1 cellular context compared by ENCODE assay signal in the genomic region with DNA sequence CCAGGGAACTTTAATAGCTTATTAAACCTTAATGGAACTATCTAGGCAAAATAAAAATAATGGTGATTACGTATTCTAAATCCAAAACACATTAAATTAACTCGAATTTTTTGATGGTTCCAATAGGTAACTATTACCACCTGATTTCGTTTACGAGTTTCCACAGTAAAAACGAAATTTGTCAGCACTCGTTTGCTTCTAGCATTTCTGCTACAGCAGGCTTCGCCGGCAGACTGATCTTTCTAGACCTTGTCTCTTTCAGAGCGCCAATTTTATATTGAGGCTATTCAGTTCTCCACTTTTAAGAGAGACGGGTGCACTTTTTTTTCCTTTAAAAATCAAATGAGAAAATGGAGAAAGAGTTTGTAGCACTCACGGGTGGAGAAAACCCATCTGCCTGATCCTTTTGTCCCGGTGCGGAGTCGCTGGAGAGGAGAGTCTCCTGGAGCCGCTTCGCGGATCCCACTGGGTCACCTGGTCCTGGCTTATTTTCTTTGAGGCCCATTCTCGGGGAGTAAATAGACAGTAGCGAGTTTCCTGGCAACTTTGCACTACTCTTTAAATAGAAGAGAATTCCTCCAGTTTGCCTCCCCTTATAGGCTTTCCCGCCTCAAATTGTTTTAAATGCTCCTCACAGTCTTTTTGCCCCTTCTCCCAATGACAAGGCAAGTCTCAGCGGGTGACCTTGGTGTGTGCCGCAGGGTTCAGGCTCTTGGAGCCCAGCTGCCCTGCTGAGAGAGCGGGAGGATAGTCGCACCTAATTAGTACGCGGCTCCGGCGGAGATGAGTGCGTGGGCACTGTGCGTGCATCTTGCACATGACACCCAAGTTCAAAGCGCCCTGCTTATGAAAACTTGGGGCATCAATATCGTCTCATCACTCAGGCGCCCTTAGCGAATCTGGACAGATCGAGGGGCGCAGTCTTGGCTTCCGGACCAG.
TF ChIP-seq lines count a peak whose summit lies in the region.

No MANE protein-coding gene starts in this region.

TF ChIP-seq in WTC11, 78 proteins besides CTCF, POLR2A, EP300 and RAD21 (continued from another document):
- TF ChIP-seq, protein P1, sequence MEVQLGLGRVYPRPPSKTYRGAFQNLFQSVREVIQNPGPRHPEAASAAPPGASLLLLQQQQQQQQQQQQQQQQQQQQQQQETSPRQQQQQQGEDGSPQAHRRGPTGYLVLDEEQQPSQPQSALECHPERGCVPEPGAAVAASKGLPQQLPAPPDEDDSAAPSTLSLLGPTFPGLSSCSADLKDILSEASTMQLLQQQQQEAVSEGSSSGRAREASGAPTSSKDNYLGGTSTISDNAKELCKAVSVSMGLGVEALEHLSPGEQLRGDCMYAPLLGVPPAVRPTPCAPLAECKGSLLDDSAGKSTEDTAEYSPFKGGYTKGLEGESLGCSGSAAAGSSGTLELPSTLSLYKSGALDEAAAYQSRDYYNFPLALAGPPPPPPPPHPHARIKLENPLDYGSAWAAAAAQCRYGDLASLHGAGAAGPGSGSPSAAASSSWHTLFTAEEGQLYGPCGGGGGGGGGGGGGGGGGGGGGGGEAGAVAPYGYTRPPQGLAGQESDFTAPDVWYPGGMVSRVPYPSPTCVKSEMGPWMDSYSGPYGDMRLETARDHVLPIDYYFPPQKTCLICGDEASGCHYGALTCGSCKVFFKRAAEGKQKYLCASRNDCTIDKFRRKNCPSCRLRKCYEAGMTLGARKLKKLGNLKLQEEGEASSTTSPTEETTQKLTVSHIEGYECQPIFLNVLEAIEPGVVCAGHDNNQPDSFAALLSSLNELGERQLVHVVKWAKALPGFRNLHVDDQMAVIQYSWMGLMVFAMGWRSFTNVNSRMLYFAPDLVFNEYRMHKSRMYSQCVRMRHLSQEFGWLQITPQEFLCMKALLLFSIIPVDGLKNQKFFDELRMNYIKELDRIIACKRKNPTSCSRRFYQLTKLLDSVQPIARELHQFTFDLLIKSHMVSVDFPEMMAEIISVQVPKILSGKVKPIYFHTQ (CRISPR knock-in tag; IDR thresholded peaks at IDR 0.05), result no peak
